2 cellular contexts compared by ENCODE assay signal in the genomic region with DNA sequence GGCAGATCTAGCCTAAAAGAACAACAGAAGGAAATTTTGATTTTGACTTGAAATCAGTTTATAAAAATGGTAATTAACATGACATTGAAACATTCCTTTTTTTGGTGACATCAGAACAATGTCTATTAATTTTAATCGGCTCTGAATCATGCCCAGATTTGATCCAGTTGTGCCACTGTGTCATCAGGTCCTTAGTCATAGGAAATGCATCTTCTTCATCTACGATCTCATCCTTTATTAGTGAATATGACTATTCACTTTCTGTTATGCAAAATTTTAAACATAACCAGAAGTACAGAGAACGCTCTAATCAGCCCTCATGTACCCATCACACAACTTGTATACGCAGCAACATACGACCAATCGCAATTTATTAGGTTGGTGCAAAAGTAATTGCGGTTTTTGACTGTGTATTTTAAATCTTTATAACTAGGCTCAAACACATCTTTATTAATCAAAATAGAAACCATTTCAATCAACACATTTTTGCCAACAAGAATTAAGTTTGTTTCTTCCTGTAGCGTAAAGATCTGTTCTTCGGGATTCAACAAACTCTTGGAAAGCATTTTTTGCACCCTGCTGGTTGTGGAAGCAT.
TF ChIP-seq lines count a peak whose summit lies in the region.

No MANE protein-coding gene starts in this region.

TF ChIP-seq in endothelial cell of umbilical vein, 7 proteins besides CTCF, POLR2A, EP300 and RAD21:
- TF ChIP-seq JUN (IDR thresholded peaks at IDR 0.05; ENCODE audit: borderline replicate concordance, insufficient read depth, insufficient read length, low read depth) (no peak), GATA2 (IDR thresholded peaks at IDR 0.05; ENCODE audit: insufficient read depth, insufficient read length, low read depth, low read length) (no peak), FOS (IDR thresholded peaks at IDR 0.05; ENCODE audit: borderline replicate concordance, insufficient read depth, low read length) (no peak), EZH2 (IDR thresholded peaks at IDR 0.05; ENCODE audit: borderline replicate concordance, low read depth, low read length, severe bottlenecking) (no peak), MYC (IDR thresholded peaks at IDR 0.05; ENCODE audit: low read depth, low read length) (no peak), POLR2AphosphoS5 (IDR thresholded peaks at IDR 0.05; ENCODE audit: insufficient read depth, low read depth, low read length) (no peak)
- TF ChIP-seq, protein P1, sequence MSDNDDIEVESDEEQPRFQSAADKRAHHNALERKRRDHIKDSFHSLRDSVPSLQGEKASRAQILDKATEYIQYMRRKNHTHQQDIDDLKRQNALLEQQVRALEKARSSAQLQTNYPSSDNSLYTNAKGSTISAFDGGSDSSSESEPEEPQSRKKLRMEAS (IDR thresholded peaks at IDR 0.05; ENCODE audit: insufficient read depth, insufficient read length) = no peak

TF ChIP-seq in GM23338, 12 proteins besides CTCF, POLR2A, EP300 and RAD21:
- TF ChIP-seq STAT1 (IDR thresholded peaks at IDR 0.05; ENCODE audit: unreplicated experiment) (no peak), ZNF114 (CRISPR knock-in tag; IDR thresholded peaks at IDR 0.05) (no peak), CREB1 (CRISPR knock-in tag; IDR thresholded peaks at IDR 0.05; ENCODE audit: low read depth) (no peak), EZH2 (IDR thresholded peaks at IDR 0.05; ENCODE audit: low read depth, unreplicated experiment) (no peak), NANOG (IDR thresholded peaks at IDR 0.05; ENCODE audit: borderline replicate concordance) (no peak), EZH2phosphoT487 (IDR thresholded peaks at IDR 0.05; ENCODE audit: unreplicated experiment) (no peak)
